24 cellular contexts compared by ENCODE assay signal in genomic region chr6:135672256-135672655, GRCh38.
DNase-seq lines count a peak whose midpoint lies in the region; ATAC-seq, FAIRE-seq and TF ChIP-seq lines count a peak whose summit lies in the region.
"Had no signal": no experiment of that assay in that cellular context is flagged by ENCODE, and none has a peak within 500 bp of the region (broad histone marks: within the 10 kb centered on the region; RNA-seq: fewer than 3 reads in every experiment).

No MANE protein-coding gene starts in this region.

- H3K4me3 ChIP-seq in IMR-90 (ENCODE audit: insufficient read depth, low read depth, low read length) (no peak overlapping the region), K562 (no peak overlapping the region)
- H3K4me3 ChIP-seq: BLaER1, GM23248 had no signal

- BruUV-seq in IMR-90 (replicated peaks; lab: Mats Ljungman, UMichigan) (no TSS peak), K562 (replicated peaks; lab: Mats Ljungman, UMichigan) (no TSS peak)

- H3K23ac ChIP-seq in IMR-90 (ENCODE audit: low read depth, low read length) = no peak overlapping the region

- DNase-seq in activated CD4-positive, alpha-beta T cell treated with anti-CD3 and anti-CD28 coated beads, Interleukin-2, amount 10 ng/mL, durations not matched to agents 24 days and 14 days = no peak
- DNase-seq in activated CD4-positive, alpha-beta T cell treated with anti-CD3 and anti-CD28 coated beads for 4 hours = no peak
- no peak for DNase-seq in IMR-90
- no peak for DNase-seq in K562 (ENCODE audit: extremely low read depth in 1 of 4, low spot score in 3 of 4)
- no peak for DNase-seq in urothelium cell line (ENCODE audit: low spot score)
- DNase-seq in activated CD4-positive, alpha-beta T cell treated with anti-CD3 and anti-CD28 coated beads, Interleukin-2, amount 10 ng/mL, durations not matched to agents 7 days and 5 days = no peak
- DNase-seq: Caco-2; CD4-positive, CD25-positive, alpha-beta regulatory T cell; CD8-positive, alpha-beta T cell; DMS153; DND-41; GM23248; H7; HCEC 1CT had no signal

- H2AK9ac ChIP-seq in IMR-90 (replicated peaks; ENCODE audit: low read depth, low read length, poor library complexity) = no peak overlapping the region

- H2BK20ac ChIP-seq in IMR-90 (ENCODE audit: low read depth, low read length) = no peak overlapping the region

- H3K9ac ChIP-seq in IMR-90 (ENCODE audit: low read depth, low read length) (no peak overlapping the region), K562 (ENCODE audit: insufficient read depth in 1 of 2, low read depth in 2 of 2, low read length in 2 of 2) (no peak overlapping the region)
- H3K9ac ChIP-seq: BLaER1, GM23248 had no signal

- H2AK5ac ChIP-seq in IMR-90 (ENCODE audit: low read depth, low read length) = no peak overlapping the region

- H2BK120ac ChIP-seq in IMR-90 (ENCODE audit: low read depth, low read length) = no peak overlapping the region

- H3K18ac ChIP-seq in IMR-90 (ENCODE audit: low read depth, low read length) = no peak overlapping the region

- no peak for TF ChIP-seq EP300 in K562 (IDR thresholded peaks at IDR 0.05; ENCODE audit: low read length)

- no peak for FAIRE-seq in K562 (lab: Jason Lieb, UNC)
- peak; percentile 55 for FAIRE-seq in urothelium cell line (lab: Jason Lieb, UNC)
- FAIRE-seq: A204.1, G401.6, GM12892, GM19239, H1 had no signal

- WGBS in IMR-90 (ENCODE audit: extremely low coverage in 2 of 2, insufficient read length in 1 of 2), 2 experiments = no CpG with 5 or more reads among the region's 6 CpGs
- WGBS in K562 (ENCODE audit: insufficient coverage, low coverage, missing lambda C conversion rate) = 1% methylated on average over 6 of the region's 6 CpGs

- no peak overlapping the region for H3K4me3 Mint-ChIP-seq in activated CD4-positive, alpha-beta T cell treated with anti-CD3 and anti-CD28 coated beads, Interleukin-2, amount 10 ng/mL, durations not matched to agents 24 days and 14 days
- H3K4me3 Mint-ChIP-seq in activated CD4-positive, alpha-beta T cell treated with anti-CD3 and anti-CD28 coated beads, Interleukin-2, amount 10 ng/mL, durations not matched to agents 7 days and 5 days = no peak overlapping the region
- H3K4me3 Mint-ChIP-seq: B cell; CD4-positive, CD25-positive, alpha-beta regulatory T cell; CD8-positive, alpha-beta T cell had no signal

- no peak overlapping the region for H4K91ac ChIP-seq in IMR-90 (ENCODE audit: insufficient read depth, low read depth, low read length)

- peak overlapping the region; percentile 50; the same call in 1 of the 3 replicates for H2BK15ac ChIP-seq in IMR-90 (ENCODE audit: low read depth, low read length)

- no peak for TF ChIP-seq POLR2A in IMR-90 (IDR thresholded peaks at IDR 0.05; ENCODE audit: low read depth, low read length)
- TF ChIP-seq POLR2A in K562 (conservative IDR thresholded peaks at IDR 0.05) = no peak

- TF ChIP-seq RAD21 in IMR-90 (IDR thresholded peaks at IDR 0.05; ENCODE audit: low read length) (no peak), K562 (CRISPR knock-in tag; conservative IDR thresholded peaks at IDR 0.05 in 1 of 2, IDR thresholded peaks at IDR 0.05 in 1 of 2) (no peak)

- H3K36me3 Mint-ChIP-seq in activated CD4-positive, alpha-beta T cell treated with anti-CD3 and anti-CD28 coated beads, Interleukin-2, amount 10 ng/mL, durations not matched to agents 24 days and 14 days (ENCODE audit: low read depth) = peaks cover 35% of the 10 kb centered on the region
- H3K36me3 Mint-ChIP-seq in activated CD4-positive, alpha-beta T cell treated with anti-CD3 and anti-CD28 coated beads, Interleukin-2, amount 10 ng/mL, durations not matched to agents 7 days and 5 days (ENCODE audit: low read depth) = peaks cover 2% of the 10 kb centered on the region
- H3K36me3 Mint-ChIP-seq: CD4-positive, CD25-positive, alpha-beta regulatory T cell; CD8-positive, alpha-beta T cell had no signal

- H4K8ac ChIP-seq in IMR-90 (ENCODE audit: low read depth in 2 of 2, low read length in 2 of 2) = peak overlapping the region in 1 of 2 experiments; percentile 26; a peak in 1 of 4 replicates

- H3K9me3 ChIP-seq in IMR-90 (ENCODE audit: control insufficient read depth, insufficient read depth, low read length) (peaks cover 2% of the 10 kb centered on the region; the same call in 1 of the 2 replicates), K562 (replicated peaks; ENCODE audit: control insufficient read depth, insufficient read depth, low read depth, low read length) (no peaks in the 10 kb centered on the region)
- H3K9me3 ChIP-seq: BLaER1, Caco-2 had no signal

- peaks cover 2% of the 10 kb centered on the region; the same call in 1 of the 2 replicates for H3K9me1 ChIP-seq in IMR-90 (ENCODE audit: insufficient read depth, low read length)
- no peaks in the 10 kb centered on the region for H3K9me1 ChIP-seq in K562 (ENCODE audit: control insufficient read depth, insufficient read depth, low read length)

- in situ Hi-C loops in IMR-90 (cut with MboI; ENCODE audit: low sequenced_read_pairs) = no loop called here
- in situ Hi-C loops in K562 (cut with MboI) = no loop called here

- H3K27me3 ChIP-seq in IMR-90 (ENCODE audit: control insufficient read depth, insufficient read depth, low read length) = no peaks in the 10 kb centered on the region
- H3K27me3 ChIP-seq in K562 (ENCODE audit: control insufficient read depth in 2 of 2, insufficient read depth in 2 of 2, low read length in 2 of 2) = peaks cover 0 to 4% of the 10 kb centered on the region in 2 experiments; a peak in 1 of 5 replicates
- H3K27me3 ChIP-seq: BLaER1 had no signal

- TF ChIP-seq CTCF in IMR-90 (conservative IDR thresholded peaks at IDR 0.05; ENCODE audit: low read depth, low read length) (no peak), K562 (IDR thresholded peaks at IDR 0.05 in 2 of 3, conservative IDR thresholded peaks at IDR 0.05 in 1 of 3; ENCODE audit: insufficient read depth in 2 of 3, low read depth in 1 of 3, low read length in 3 of 3) (no peak)

- CTCF ChIA-PET in IMR-90 (lab: Yijun Ruan, JAX) = no interaction called here
- CTCF ChIA-PET in K562 (lab: Yijun Ruan, JAX; ENCODE audit: low intra/inter-chr PET ratio) = no interaction called here
- CTCF ChIA-PET in activated CD4-positive, alpha-beta T cell treated with anti-CD3 and anti-CD28 coated beads, Interleukin-2, amount 10 ng/mL, durations not matched to agents 7 days and 5 days (lab: Charles Lee) = interaction anchor here (1.7 to 3.5 kb wide), 2 partner anchors 136 to 554 kb away, joined by 4 to 10 read pairs; no protein-coding TSS in a partner anchor

- dilution Hi-C loops in IMR-90 (cut with HindIII; ENCODE audit: low sequenced_read_pairs, unreplicated experiment) = no loop called here

- H2BK5ac ChIP-seq in IMR-90 (ENCODE audit: low read depth, low read length, poor library complexity, severe bottlenecking) = no peak overlapping the region

- H3K14ac ChIP-seq in IMR-90 (replicated peaks; ENCODE audit: low read depth, low read length) = no peak overlapping the region

- H2AFZ ChIP-seq in IMR-90 (replicated peaks; ENCODE audit: low read length, poor library complexity) (no peak overlapping the region), K562 (ENCODE audit: low read depth, low read length) (no peak overlapping the region)
- H2AFZ ChIP-seq: GM23248 had no signal

- H3K4me2 ChIP-seq in IMR-90 (ENCODE audit: low read depth, low read length) = no peak overlapping the region
- H3K4me2 ChIP-seq in K562 (ENCODE audit: insufficient read depth, low read length) = no peak overlapping the region
- H3K4me2 ChIP-seq: BLaER1 had no signal

- H3K36me3 ChIP-seq in IMR-90 (ENCODE audit: control insufficient read depth, insufficient read depth, low read length) (no peaks in the 10 kb centered on the region), K562 (ENCODE audit: control insufficient read depth, insufficient read depth, low read length) (no peaks in the 10 kb centered on the region)
- H3K36me3 ChIP-seq: BLaER1 had no signal

- no peaks in the 10 kb centered on the region for H3K27me3 Mint-ChIP-seq in activated CD4-positive, alpha-beta T cell treated with anti-CD3 and anti-CD28 coated beads, Interleukin-2, amount 10 ng/mL, durations not matched to agents 24 days and 14 days
- H3K27me3 Mint-ChIP-seq in activated CD4-positive, alpha-beta T cell treated with anti-CD3 and anti-CD28 coated beads, Interleukin-2, amount 10 ng/mL, durations not matched to agents 7 days and 5 days = peaks cover 3% of the 10 kb centered on the region

- H3K4me1 ChIP-seq in IMR-90 (ENCODE audit: control insufficient read depth, insufficient read depth, low read length) (peaks cover 14% of the 10 kb centered on the region), K562 (replicated peaks in 1 of 2; ENCODE audit: control insufficient read depth in 2 of 2, insufficient read depth in 2 of 2, low read length in 2 of 2) (no peaks in the 10 kb centered on the region)
- H3K4me1 ChIP-seq: BLaER1, Caco-2 had no signal

- ATAC-seq in IMR-90 (ENCODE audit: low read depth) = no peak
- no peak for ATAC-seq in K562
- no peak for ATAC-seq in GM18870 (IDR thresholded peaks at IDR 0.05; ENCODE audit: unreplicated experiment)
- ATAC-seq: CD8-positive, alpha-beta T cell had no signal

- POLR2A ChIA-PET in IMR-90 (lab: Charles Lee; ENCODE audit: unreplicated experiment) = no interaction called here
- POLR2A ChIA-PET in K562 (lab: Yijun Ruan, JAX) = no interaction called here
- POLR2A ChIA-PET in activated CD4-positive, alpha-beta T cell treated with anti-CD3 and anti-CD28 coated beads, Interleukin-2, amount 10 ng/mL, durations not matched to agents 7 days and 5 days (lab: Charles Lee) = no interaction called here

- intact Hi-C loops in activated CD4-positive, alpha-beta T cell treated with anti-CD3 and anti-CD28 coated beads, Interleukin-2, amount 10 ng/mL, durations not matched to agents 24 days and 14 days (cut with micrococcal nuclease) = loop anchor here (10.0 kb wide), 1 partner anchor 183 kb away; the partner anchor contains the start of gene PDE7B
- intact Hi-C loops in IMR-90 (cut with micrococcal nuclease) = no loop called here
- intact Hi-C loops in K562 (cut with micrococcal nuclease) = loop anchor here (10.0 kb wide), 3 partner anchors 217 to 643 kb away; no protein-coding TSS in a partner anchor

- no peaks in the 10 kb centered on the region for H3K79me2 ChIP-seq in K562 (ENCODE audit: control insufficient read depth, insufficient read depth, low read length)

- peaks cover 8% of the 10 kb centered on the region for H3K9me3 Mint-ChIP-seq in activated CD4-positive, alpha-beta T cell treated with anti-CD3 and anti-CD28 coated beads, Interleukin-2, amount 10 ng/mL, durations not matched to agents 24 days and 14 days
- H3K9me3 Mint-ChIP-seq in activated CD4-positive, alpha-beta T cell treated with anti-CD3 and anti-CD28 coated beads, Interleukin-2, amount 10 ng/mL, durations not matched to agents 7 days and 5 days = peaks cover 2% of the 10 kb centered on the region
- H3K9me3 Mint-ChIP-seq: CD8-positive, alpha-beta T cell had no signal

- H3K27ac ChIP-seq in IMR-90 (ENCODE audit: insufficient read depth, low read length) (no peak overlapping the region), K562 (ENCODE audit: extremely low read depth, low read depth, low read length) (no peak overlapping the region)
- H3K27ac ChIP-seq: 22Rv1, BLaER1, C4-2B, GM23248 had no signal

- H3K4me1 Mint-ChIP-seq in activated CD4-positive, alpha-beta T cell treated with anti-CD3 and anti-CD28 coated beads, Interleukin-2, amount 10 ng/mL, durations not matched to agents 24 days and 14 days = peaks cover 41% of the 10 kb centered on the region
- peaks cover 21% of the 10 kb centered on the region for H3K4me1 Mint-ChIP-seq in activated CD4-positive, alpha-beta T cell treated with anti-CD3 and anti-CD28 coated beads, Interleukin-2, amount 10 ng/mL, durations not matched to agents 7 days and 5 days
- H3K4me1 Mint-ChIP-seq: B cell; CD4-positive, CD25-positive, alpha-beta regulatory T cell had no signal

- H3K79me1 ChIP-seq in IMR-90 (ENCODE audit: low read depth in 1 of 2, low read length in 2 of 2) = no peaks in the 10 kb centered on the region

- H4K20me1 ChIP-seq in IMR-90 (ENCODE audit: insufficient read depth, low read length) = no peaks in the 10 kb centered on the region
- no peaks in the 10 kb centered on the region for H4K20me1 ChIP-seq in K562 (replicated peaks; ENCODE audit: control insufficient read depth, insufficient read depth, low read length)
- H4K20me1 ChIP-seq: BLaER1 had no signal

- H3K56ac ChIP-seq in IMR-90 (ENCODE audit: extremely low read depth, insufficient read depth, low read length) = no peak overlapping the region

- no peak overlapping the region for H4K5ac ChIP-seq in IMR-90 (ENCODE audit: low read depth, low read length)

- H3K4ac ChIP-seq in IMR-90 (ENCODE audit: low read depth, low read length) = no peak overlapping the region

- H3K27ac Mint-ChIP-seq in activated CD4-positive, alpha-beta T cell treated with anti-CD3 and anti-CD28 coated beads, Interleukin-2, amount 10 ng/mL, durations not matched to agents 24 days and 14 days = peak overlapping the region; percentile 92
- no peak overlapping the region for H3K27ac Mint-ChIP-seq in activated CD4-positive, alpha-beta T cell treated with anti-CD3 and anti-CD28 coated beads, Interleukin-2, amount 10 ng/mL, durations not matched to agents 7 days and 5 days
- H3K27ac Mint-ChIP-seq: B cell; CD4-positive, CD25-positive, alpha-beta regulatory T cell; CD8-positive, alpha-beta T cell had no signal
